ENCODE assay signal across 15 cellular contexts in the genomic region with DNA sequence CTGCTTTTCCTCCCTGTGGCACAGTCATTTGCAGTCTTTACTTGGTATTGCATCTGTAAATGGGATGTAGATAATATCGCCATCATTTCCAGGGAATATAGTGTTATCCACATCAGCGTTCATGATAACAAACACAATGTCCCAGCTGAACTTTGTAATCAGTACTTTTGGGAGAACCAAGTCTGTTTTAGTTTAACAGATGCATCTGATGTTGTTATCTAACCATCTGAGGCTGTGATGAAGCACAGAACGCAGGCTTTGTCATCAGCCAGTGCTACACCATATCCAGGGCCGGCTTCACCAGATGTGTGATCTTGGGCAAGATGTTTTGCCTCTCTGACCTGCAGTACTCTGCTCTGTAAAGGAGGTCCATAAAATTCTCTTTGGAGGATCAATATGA.
DNase-seq lines count a peak whose midpoint lies in the region; ATAC-seq and TF ChIP-seq lines count a peak whose summit lies in the region.
"Had no signal": no experiment of that assay in that cellular context is flagged by ENCODE, and none has a peak within 500 bp of the region (broad histone marks: within the 10 kb centered on the region; RNA-seq: fewer than 3 reads in every experiment).

No MANE protein-coding gene starts in this region.

- DNase-seq in AG10803 (ENCODE audit: low read depth) (peak; percentile 53), HCEC 1CT (peak; percentile 20), amniotic epithelial cell (ENCODE audit: low read depth) (peak; percentile 30), mesenchymal stem cell (peak; percentile 36), ovary (no peak), medulla oblongata (ENCODE audit: extremely low spot score) (no peak), DMS 273 treated with DMSO at 0.1 percent for 48 hours (lab: John Stamatoyannopoulos, UW) (no peak)
- DNase-seq: 8988T, C1 segment of cervical spinal cord, NCI-H187 treated with DMSO at 0.1 percent for 48 hours, NCI-H748 treated with DMSO at 0.1 percent for 48 hours, OCI-M1, SW 1271 had no signal

- peak overlapping the region in 1 of 2 experiments; percentile 82 for H3K4ac ChIP-seq in mesenchymal stem cell (ENCODE audit: low read depth in 1 of 2, low read length in 2 of 2)

- no peak overlapping the region for H3K4me3 ChIP-seq in AG10803 (ENCODE audit: low read length)
- H3K4me3 ChIP-seq in mesenchymal stem cell (ENCODE audit: insufficient read depth in 1 of 2, low read depth in 1 of 2, low read length in 2 of 2), result no peak overlapping the region
- no peak overlapping the region for H3K4me3 ChIP-seq in ovary

- H3K9ac ChIP-seq in mesenchymal stem cell (ENCODE audit: low read length), result no peak overlapping the region

- H3K18ac ChIP-seq in mesenchymal stem cell (ENCODE audit: low read depth in 1 of 2, low read length in 2 of 2), result no peak overlapping the region

- H3K36me3 ChIP-seq in mesenchymal stem cell (ENCODE audit: control insufficient read depth in 1 of 2, insufficient read depth in 2 of 2, low read depth in 1 of 2, low read length in 2 of 2) (no peaks in the 10 kb centered on the region), ovary (no peaks in the 10 kb centered on the region)

- no peak overlapping the region for H2BK120ac ChIP-seq in mesenchymal stem cell (ENCODE audit: low read depth, low read length)

- H2AFZ ChIP-seq in mesenchymal stem cell (ENCODE audit: low read depth, low read length), result no peak overlapping the region

- ATAC-seq in HG03442 (IDR thresholded peaks at IDR 0.05; ENCODE audit: unreplicated experiment), result no peak

- H3K9me3 ChIP-seq in mesenchymal stem cell (ENCODE audit: control insufficient read depth, low read length), result peaks cover 4% of the 10 kb centered on the region
- H3K9me3 ChIP-seq in ovary, result no peaks in the 10 kb centered on the region

- no peak overlapping the region for H2BK15ac ChIP-seq in mesenchymal stem cell (ENCODE audit: low read depth, poor library complexity, severe bottlenecking)

- 32% methylated on average over 4 of the region's 4 CpGs for WGBS in mesenchymal stem cell
- 66 to 70% (median 68%) methylated on average over 4 of the region's 4 CpGs for WGBS in ovary, 3 donors

- TF ChIP-seq POLR2A in ovary (IDR thresholded peaks at IDR 0.05), result no peak

- H2BK5ac ChIP-seq in mesenchymal stem cell (ENCODE audit: low read depth, low read length, poor library complexity, severe bottlenecking), result no peak overlapping the region

- TF ChIP-seq CTCF in AG10803 (conservative IDR thresholded peaks at IDR 0.05; ENCODE audit: low read length) (no peak), ovary (IDR thresholded peaks at IDR 0.05) (no peak)

- H3K79me1 ChIP-seq in mesenchymal stem cell (replicated peaks; ENCODE audit: low read length, poor library complexity, severe bottlenecking), result no peaks in the 10 kb centered on the region

- no peak overlapping the region for H4K91ac ChIP-seq in mesenchymal stem cell (ENCODE audit: low read length)

- H3K27ac ChIP-seq in mesenchymal stem cell (ENCODE audit: low read length, poor library complexity, severe bottlenecking) (no peak overlapping the region), ovary (no peak overlapping the region)
- H3K27ac ChIP-seq: RWPE1 had no signal

- no peak overlapping the region for H4K8ac ChIP-seq in mesenchymal stem cell (ENCODE audit: low read length)

- H2BK12ac ChIP-seq in mesenchymal stem cell (ENCODE audit: low read length in 2 of 2), result peak overlapping the region in 1 of 2 experiments; percentile 54

- intact Hi-C loops in ovary (cut with DNase I), result no loop called here

- H2AK5ac ChIP-seq in mesenchymal stem cell (ENCODE audit: low read length, severe bottlenecking), result no peak overlapping the region

- H3K14ac ChIP-seq in mesenchymal stem cell (ENCODE audit: low read length in 2 of 2), result no peak overlapping the region

- H3K4me2 ChIP-seq in mesenchymal stem cell (ENCODE audit: low read length, poor library complexity, severe bottlenecking), result no peak overlapping the region

- H3K27me3 ChIP-seq in mesenchymal stem cell (ENCODE audit: control insufficient read depth in 1 of 2, insufficient read depth in 1 of 2, low read length in 2 of 2), result peaks cover 0 to 20% of the 10 kb centered on the region in 2 experiments
- no peaks in the 10 kb centered on the region for H3K27me3 ChIP-seq in ovary

- TF ChIP-seq EP300 in ovary (IDR thresholded peaks at IDR 0.05), result no peak

- H3K4me1 ChIP-seq in mesenchymal stem cell (ENCODE audit: control insufficient read depth, insufficient read depth, low read depth, low read length) (peaks cover 2% of the 10 kb centered on the region), ovary (ENCODE audit: insufficient read depth) (no peaks in the 10 kb centered on the region)

- no peak overlapping the region for H3K23ac ChIP-seq in mesenchymal stem cell (ENCODE audit: low read length in 2 of 2)

Comparison
In these comparisons a context has a peak if more than half of its experiments do, and no peak if none do; other contexts are left out.
1. DNase-seq: peak in AG10803 (single experiment), HCEC 1CT (single experiment), amniotic epithelial cell (single experiment) and mesenchymal stem cell (single experiment); none in ovary (0 of 5), medulla oblongata (single experiment) and DMS 273 treated with DMSO at 0.1 percent for 48 hours (single experiment).